ENCODE assay signal across 9 cellular contexts in the genomic region with DNA sequence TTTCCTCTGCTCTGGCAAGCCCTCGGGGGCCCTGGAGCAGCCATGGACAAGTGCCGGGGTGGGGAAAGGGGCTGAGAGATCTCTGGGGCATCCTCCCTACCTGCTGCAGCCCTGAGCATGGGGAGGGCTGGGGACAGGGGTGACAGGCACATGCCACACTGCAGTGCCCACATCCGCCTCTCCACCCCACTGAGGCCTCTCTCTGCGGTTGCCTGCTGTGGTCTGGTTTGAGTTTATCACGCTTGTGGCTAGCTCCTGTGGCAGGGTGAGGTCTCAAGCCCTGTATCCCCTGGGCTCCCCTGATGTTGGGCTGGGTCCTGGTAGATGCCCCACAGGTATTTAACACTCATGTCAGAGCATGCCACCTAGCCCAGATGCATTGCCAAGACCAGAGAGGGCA. TPM values are rescaled to one million over a fixed set of nuclear protein-coding genes. Genes with fewer than 3 reads are reported as not detected.
DNase-seq lines count a peak whose midpoint lies in the region; ATAC-seq and TF ChIP-seq lines count a peak whose summit lies in the region.
"Had no signal": no experiment of that assay in that cellular context is flagged by ENCODE, and none has a peak within 500 bp of the region (broad histone marks: within the 10 kb centered on the region; RNA-seq: fewer than 3 reads in every experiment).

No MANE protein-coding gene starts in this region.

- H3K9me3 Mint-ChIP-seq in activated naive CD8-positive, alpha-beta T cell (ENCODE audit: low read depth) = no peaks in the 10 kb centered on the region

- 87 to 96% (median 89%) methylated on average over 5 of the region's 5 CpGs for WGBS in ovary, 3 donors

- intact Hi-C loops in ovary (cut with DNase I) = no loop called here

- TF ChIP-seq EP300 in ovary (IDR thresholded peaks at IDR 0.05) = no peak

- H3K27me3 ChIP-seq in ovary = no peaks in the 10 kb centered on the region

- H3K4me1 ChIP-seq in ovary (ENCODE audit: insufficient read depth) = no peaks in the 10 kb centered on the region

- no peaks in the 10 kb centered on the region for H3K36me3 Mint-ChIP-seq in activated naive CD8-positive, alpha-beta T cell

- H3K4me3 ChIP-seq in ovary = no peak overlapping the region
- H3K4me3 ChIP-seq: thoracic aorta had no signal

- H3K9me3 ChIP-seq in ovary = no peaks in the 10 kb centered on the region
- H3K9me3 ChIP-seq: thoracic aorta had no signal

- no peak overlapping the region for H3K27ac ChIP-seq in ovary
- H3K27ac ChIP-seq: thoracic aorta had no signal

- no peak overlapping the region for H3K27ac Mint-ChIP-seq in activated naive CD8-positive, alpha-beta T cell

- no peak for TF ChIP-seq CTCF in ovary (IDR thresholded peaks at IDR 0.05)

- peaks cover 2% of the 10 kb centered on the region for H3K27me3 Mint-ChIP-seq in activated naive CD8-positive, alpha-beta T cell

- peaks cover 48% of the 10 kb centered on the region for H3K4me1 Mint-ChIP-seq in activated naive CD8-positive, alpha-beta T cell (ENCODE audit: low read depth)

- peak overlapping the region; percentile 20 for H3K4me3 Mint-ChIP-seq in activated naive CD8-positive, alpha-beta T cell

- no peak for TF ChIP-seq POLR2A in ovary (IDR thresholded peaks at IDR 0.05)

- ATAC-seq in GM21381 (IDR thresholded peaks at IDR 0.05; ENCODE audit: unreplicated experiment) = peak; percentile 62

- no peaks in the 10 kb centered on the region for H3K36me3 ChIP-seq in ovary
- H3K36me3 ChIP-seq: thoracic aorta had no signal

- DNase-seq in UCSD-AML1 (lab: John Stamatoyannopoulos, UW; ENCODE audit: unreplicated experiment) = peak; percentile 79
- DNase-seq in stimulated activated CD8-positive, alpha-beta memory T cell treated with anti-CD3 and anti-CD28 coated beads, Interleukin-15, amount 100 ng/mL, for 4 hours (ENCODE audit: low read depth in 2 of 2) = peak; percentile 32 to 54
- no peak for DNase-seq in islet precursor cell
- no peak for DNase-seq in NCI-H2227 (lab: John Stamatoyannopoulos, UW; ENCODE audit: unreplicated experiment)
- no peak for DNase-seq in SK-N-DZ (ENCODE audit: low spot score)
- DNase-seq in ovary = no peak

RNA-seq across cellular contexts. Expression of a gene that starts 52.9 kb away (rescaled TPM):
- polyA plus RNA-seq in SK-N-DZ (2014; cell fraction: cytosol; rRNA removed) = not detected in 2 replicates
- not detected in 2 replicates for polyA plus RNA-seq in SK-N-DZ (2014; cell fraction: nucleus; rRNA removed)
- total RNA-seq in ovary = not detected
- not detected for polyA plus RNA-seq in ovary
- total RNA-seq: thoracic aorta had no signal

Comparison
In these comparisons a context has a peak if more than half of its experiments do, and no peak if none do; other contexts are left out.
1. DNase-seq: peak in UCSD-AML1 (single experiment) and stimulated activated CD8-positive, alpha-beta memory T cell treated with anti-CD3 and anti-CD28 coated beads, Interleukin-15, amount 100 ng/mL, for 4 hours (2 of 2); none in islet precursor cell (single experiment), NCI-H2227 (single experiment), SK-N-DZ (single experiment) and ovary (0 of 5).